ENCODE assay signal across 8 cellular contexts in the genomic region with DNA sequence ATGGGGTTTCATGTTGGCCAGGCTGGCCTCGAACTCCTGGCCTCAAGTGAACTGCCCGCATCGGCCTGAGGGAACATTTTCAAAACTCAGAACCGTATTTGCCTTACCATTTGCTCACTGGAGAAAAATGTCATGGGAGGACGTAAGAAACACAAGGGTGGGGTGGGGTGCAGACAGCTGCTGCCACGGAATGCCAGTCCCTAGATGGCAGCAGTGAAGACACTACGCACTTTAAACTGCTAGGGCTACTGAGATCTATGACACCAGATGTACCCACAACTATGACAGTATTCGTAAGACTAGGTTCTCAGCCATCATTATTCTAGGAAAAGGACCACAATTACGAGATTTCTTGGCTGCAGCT. TPM values are rescaled to one million over a fixed set of nuclear protein-coding genes. Genes with fewer than 3 reads are reported as not detected.
A peak's percentile ranks its signal among the peaks of the same experiment; 100 is the strongest.
DNase-seq lines count a peak whose midpoint lies in the region; ATAC-seq and TF ChIP-seq lines count a peak whose summit lies in the region.
"Not testable (repeated sequence)": the region's sequence is repeated elsewhere in the genome, so short reads cannot be mapped to it uniquely, and the experiment has no call there.

No MANE protein-coding gene starts in this region.

- H3K36me3 ChIP-seq in HEK293 (ENCODE audit: control insufficient read depth in 2 of 2, insufficient read depth in 1 of 2, low read length in 2 of 2) (peaks cover 20 to 22% of the 10 kb centered on the region in 2 experiments), adrenal gland (replicated peaks in 1 of 2) (peaks cover 0 to 39% of the 10 kb centered on the region in 2 donors)

- H3K27me3 Mint-ChIP-seq in T-helper 1 cell treated with Interleukin-12 subunit alpha and Interleukin-12 subunit beta and Interleukin-4 antibody, amounts not matched to agents 30 μg/mL and 1 μg/mL, for 36 hours (ENCODE audit: low read depth) = not testable (repeated sequence)

- not testable (repeated sequence) for H3K9me3 Mint-ChIP-seq in T-helper 1 cell treated with Interleukin-12 subunit alpha and Interleukin-12 subunit beta and Interleukin-4 antibody, amounts not matched to agents 30 μg/mL and 1 μg/mL, for 36 hours

- WGBS in adrenal gland, 4 donors = 0 to 2% (median 2%) methylated on average over 6 to 9 of the region's 9 CpGs

- H3K27ac Mint-ChIP-seq in T-helper 1 cell treated with Interleukin-12 subunit alpha and Interleukin-12 subunit beta and Interleukin-4 antibody, amounts not matched to agents 30 μg/mL and 1 μg/mL, for 36 hours = peak overlapping the region; percentile 100

- intact Hi-C loops in adrenal gland (cut with DNase I); Right ventricle myocardium superior (cut with DNase I): not testable (repeated sequence)

- H3K27me3 ChIP-seq in adrenal gland = not testable (repeated sequence)

- peaks cover 22% of the 10 kb centered on the region for H3K4me1 Mint-ChIP-seq in T-helper 1 cell treated with Interleukin-12 subunit alpha and Interleukin-12 subunit beta and Interleukin-4 antibody, amounts not matched to agents 30 μg/mL and 1 μg/mL, for 36 hours (ENCODE audit: low read depth)

- H3K4me3 ChIP-seq in HEK293 (ENCODE audit: low read depth, low read length) (peak overlapping the region; percentile 73), adrenal gland (peak overlapping the region in 3 of 4 donors; percentile 56 to 78 (median 78))

- TF ChIP-seq CTCF in HEK293 (tag by site-specific recombination; IDR thresholded peaks at IDR 0.05) = not testable (repeated sequence)
- TF ChIP-seq CTCF in adrenal gland (IDR thresholded peaks at IDR 0.05) = peak in 3 of 6 experiments; percentile 12 to 40 (median 29)

- peak overlapping the region; percentile 100 for H3K4me3 Mint-ChIP-seq in T-helper 1 cell treated with Interleukin-12 subunit alpha and Interleukin-12 subunit beta and Interleukin-4 antibody, amounts not matched to agents 30 μg/mL and 1 μg/mL, for 36 hours

- peak overlapping the region; percentile 58; the same call in 1 of the 2 replicates for H3K27ac ChIP-seq in HEK293 (ENCODE audit: extremely low read depth, low read depth, low read length)
- peak overlapping the region; percentile 99 to 100 (median 100) for H3K27ac ChIP-seq in adrenal gland
- H3K27ac ChIP-seq in substantia nigra (ENCODE audit: low read depth, low read length, poor library complexity, severe bottlenecking) = peak overlapping the region; percentile 75

- not testable (repeated sequence) for H3K4me1 ChIP-seq in HEK293 (ENCODE audit: control insufficient read depth, insufficient read depth, low read length)
- peaks cover 9 to 22% of the 10 kb centered on the region in 2 donors for H3K4me1 ChIP-seq in adrenal gland (replicated peaks in 1 of 2)

- H3K9me3 ChIP-seq in HEK293 (ENCODE audit: control insufficient read depth, insufficient read depth, low read depth, low read length); adrenal gland (replicated peaks in 1 of 3): not testable (repeated sequence)

- peak; percentile 78 to 81 for TF ChIP-seq POLR2A in adrenal gland (IDR thresholded peaks at IDR 0.05)

- peak; percentile 80 for ATAC-seq in Right ventricle myocardium superior (ENCODE audit: poor library complexity)

- POLR2A ChIA-PET in HEK293 (lab: Yijun Ruan, JAX) = interaction anchor here (0.6 to 1.7 kb wide), 5 partner anchors 8 to 254 kb away, joined by 3 to 12 read pairs (median 5); partner anchors contain the start of gene RABGEF1

- CTCF ChIA-PET in HEK293 (lab: Yijun Ruan, JAX) = not testable (repeated sequence)

- peak; percentile 89 for DNase-seq in EL
- peak in 2 of 3 experiments; percentile 70 to 72 for DNase-seq in NCI-H1417 (lab: John Stamatoyannopoulos, UW)
- peak; percentile 60 to 92 (median 81) for DNase-seq in adrenal gland
- DNase-seq in Right ventricle myocardium superior = peak; percentile 71
- peak; percentile 18 for DNase-seq in occipital lobe (lab: John Stamatoyannopoulos, UW)
- DNase-seq in substantia nigra (lab: John Stamatoyannopoulos, UW) = peak in 35 of 49 donors; percentile 1 to 61 (median 15)

- H3K36me3 Mint-ChIP-seq in T-helper 1 cell treated with Interleukin-12 subunit alpha and Interleukin-12 subunit beta and Interleukin-4 antibody, amounts not matched to agents 30 μg/mL and 1 μg/mL, for 36 hours (ENCODE audit: low read depth) = peaks cover 18% of the 10 kb centered on the region

TF ChIP-seq in HEK293, 187 proteins besides CTCF, POLR2A, EP300 and RAD21:
- TF ChIP-seq ZEB2 (tag by site-specific recombination; IDR thresholded peaks at IDR 0.05) = 0 out of 2 replicates have a peak, but pooled peaks have one; percentile 20
- peak; percentile 55; the same call in 1 of the 2 replicates for TF ChIP-seq ZBTB48 (tag by site-specific recombination; IDR thresholded peaks at IDR 0.05)
- peak; percentile 64 for TF ChIP-seq ZNF629 (tag by site-specific recombination; IDR thresholded peaks at IDR 0.05)
- TF ChIP-seq KLF1 (tag by site-specific recombination; IDR thresholded peaks at IDR 0.05) = peak; percentile 24; the same call in 1 of the 2 replicates
- peak; percentile 39; the same call in 1 of the 2 replicates for TF ChIP-seq ZBTB21 (tag by site-specific recombination; IDR thresholded peaks at IDR 0.05)
- peak; percentile 36; the same call in 1 of the 2 replicates for TF ChIP-seq KLF8 (tag by site-specific recombination; IDR thresholded peaks at IDR 0.05)
- peak; percentile 13; the same call in 1 of the 2 replicates for TF ChIP-seq PATZ1 (tag by site-specific recombination; IDR thresholded peaks at IDR 0.05)
TF ChIP-seq in HEK293: peak in this region for 7; not testable (repeated sequence) for 180.

RNA-seq across cellular contexts. Expression of gene SBDS, which starts 0.7 kb away (rescaled TPM):
- 100 to 1,000 TPM in 4 of 8 donors, 10 to 100 TPM in 4; 71.9 to 160 (median 99.3) TPM for total RNA-seq in adrenal gland
- 100 to 1,000 TPM in 1 of 3 donors, 10 to 100 TPM in 2; 71.8 to 245 (median 74.6) TPM for polyA plus RNA-seq in adrenal gland
- 180 TPM for total RNA-seq in Right ventricle myocardium superior
- 52.4 TPM for total RNA-seq in occipital lobe

RNA-seq across cellular contexts. Expression of gene TYW1, which starts 2.0 kb away (rescaled TPM):
- total RNA-seq in adrenal gland = 10 to 100 TPM; 16.6 to 45.4 (median 22.6) TPM
- 10 to 100 TPM in 2 of 3 donors, 1 to 10 TPM in 1; 9.7 to 27.3 (median 14.0) TPM for polyA plus RNA-seq in adrenal gland
- 10.0 TPM for total RNA-seq in Right ventricle myocardium superior
- total RNA-seq in occipital lobe = 13.9 TPM

Comparison
In these comparisons a context has a peak if more than half of its experiments do, and no peak if none do; other contexts are left out.
1. Peak in every context shown above with its lines: DNase-seq, ATAC-seq, H3K4me3 ChIP-seq and H3K27ac ChIP-seq.
2. DNase-seq: peak in every context shown above with its lines; median percentile 89 in EL; 81 in adrenal gland; 71 in NCI-H1417; 71 in Right ventricle myocardium superior; 18 in occipital lobe; 15 in substantia nigra.